Comparison of ENCODE assay signal across 8 cellular contexts in the genomic region with DNA sequence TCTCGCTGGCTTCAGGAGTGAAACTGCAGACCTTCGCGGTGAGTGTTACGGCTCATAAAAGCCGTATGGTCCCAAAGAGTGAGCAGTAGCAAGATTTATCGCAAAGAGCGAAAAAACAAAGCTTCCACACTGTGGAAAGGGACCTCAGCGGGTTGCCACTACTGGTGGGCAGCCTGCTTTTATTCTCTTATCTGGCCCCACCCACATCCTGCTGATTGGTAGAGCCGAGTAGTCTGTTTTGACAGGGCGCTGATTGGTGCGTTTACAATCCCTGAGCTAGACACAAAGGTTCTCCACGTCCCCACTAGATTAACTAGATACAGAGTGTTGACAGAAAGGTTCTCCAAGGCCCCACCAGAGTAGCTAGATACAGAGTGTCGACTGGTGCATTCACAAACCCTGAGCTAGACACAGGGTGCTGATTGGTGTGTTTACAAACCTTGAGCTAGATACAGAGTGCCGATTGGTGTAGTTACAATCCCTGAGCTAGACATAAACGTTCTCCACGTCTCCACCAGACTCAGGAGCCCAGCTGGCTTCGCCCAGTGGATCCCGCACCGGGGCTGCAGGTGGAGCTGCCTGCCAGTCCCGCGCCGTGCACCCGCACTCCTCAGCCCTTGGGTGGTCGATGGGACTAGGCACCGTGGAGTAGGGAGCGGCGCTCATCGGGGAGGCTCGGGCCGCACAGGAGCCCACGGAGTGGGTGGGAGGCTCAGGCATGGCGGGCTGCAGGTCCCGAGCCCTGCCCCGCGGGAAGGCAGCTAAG. TPM values are rescaled to one million over a fixed set of nuclear protein-coding genes. Genes with fewer than 3 reads are reported as not detected.
DNase-seq lines count a peak whose midpoint lies in the region; ATAC-seq and TF ChIP-seq lines count a peak whose summit lies in the region.
"Not testable (repeated sequence)": the region's sequence is repeated elsewhere in the genome, so short reads cannot be mapped to it uniquely, and the experiment has no call there.

No MANE protein-coding gene starts in this region.

- TF ChIP-seq POLR2A in NB4 (IDR thresholded peaks at IDR 0.05; ENCODE audit: extremely low read depth, insufficient read length); esophagus muscularis mucosa (IDR thresholded peaks at IDR 0.05; ENCODE audit: low read depth); lower leg skin (IDR thresholded peaks at IDR 0.05); prostate gland (IDR thresholded peaks at IDR 0.05); upper lobe of left lung (IDR thresholded peaks at IDR 0.05): not testable (repeated sequence)

- intact Hi-C loops in esophagus muscularis mucosa (cut with DNase I), result loop anchor here (10.0 kb wide), 1 partner anchor 329 kb away; a partner anchor contains a TSS
- intact Hi-C loops in lower leg skin (cut with DNase I; ENCODE audit: low total_unique reads), result not testable (repeated sequence)
- intact Hi-C loops in prostate gland (cut with DNase I), result loop anchor here (2.0 to 10.0 kb wide), 2 partner anchors 97 to 179 kb away; a partner anchor contains a TSS

- 85% methylated on average over 17 of the region's 35 CpGs for WGBS in esophagus muscularis mucosa
- 60 to 63% methylated on average over 22 to 26 of the region's 35 CpGs for WGBS in lower leg skin, 2 donors
- WGBS in prostate gland, result 51% methylated on average over 32 of the region's 35 CpGs
- 59 to 83% methylated on average over 16 to 24 of the region's 35 CpGs for WGBS in upper lobe of left lung, 2 donors

- in situ Hi-C loops in astrocyte of the cerebellum (cut with HindIII; ENCODE audit: low sequenced_read_pairs), result not testable (repeated sequence)

- H3K36me3 ChIP-seq in esophagus muscularis mucosa, prostate gland, upper lobe of left lung: not testable (repeated sequence)

- not testable (repeated sequence) for H3K4me3 ChIP-seq in NB4 (ENCODE audit: low read depth, low read length)
- peak overlapping the region; percentile 99 for H3K4me3 ChIP-seq in astrocyte of the cerebellum (ENCODE audit: low read depth, low read length)
- H3K4me3 ChIP-seq in esophagus muscularis mucosa, result peak overlapping the region; percentile 85 to 96 (median 90)
- H3K4me3 ChIP-seq in lower leg skin (ENCODE audit: low read depth, poor library complexity, severe bottlenecking), result peak overlapping the region; percentile 97
- H3K4me3 ChIP-seq in prostate gland, result peak overlapping the region; percentile 72 to 82
- H3K4me3 ChIP-seq in upper lobe of left lung, result peak overlapping the region; percentile 69 to 98 (median 82)

- DNase-seq in ELF-1 (ENCODE audit: low read depth, low spot score), result peak; percentile 6
- peak; percentile 33 for DNase-seq in NB4 (ENCODE audit: low read depth)
- peak; percentile 12 for DNase-seq in activated CD4-positive, alpha-beta T cell treated with anti-CD3 and anti-CD28 coated beads for 48 hours
- DNase-seq in astrocyte of the cerebellum (ENCODE audit: low read depth); esophagus muscularis mucosa (ENCODE audit: extremely low spot score); lower leg skin (ENCODE audit: low spot score in 2 of 2); prostate gland (ENCODE audit: low spot score); upper lobe of left lung: not testable (repeated sequence)

- H3K27ac ChIP-seq in esophagus muscularis mucosa (replicated peaks in 1 of 4), result peak overlapping the region; percentile 93 to 98 (median 95)
- H3K27ac ChIP-seq in prostate gland, result peak overlapping the region; percentile 90 to 91
- H3K27ac ChIP-seq in upper lobe of left lung, result peak overlapping the region; percentile 89 to 98 (median 96)

- not testable (repeated sequence) for H3K27me3 ChIP-seq in esophagus muscularis mucosa; prostate gland (replicated peaks; ENCODE audit: insufficient read depth); upper lobe of left lung

- not testable (repeated sequence) for TF ChIP-seq EP300 in esophagus muscularis mucosa (IDR thresholded peaks at IDR 0.05); upper lobe of left lung (IDR thresholded peaks at IDR 0.05)

- ATAC-seq in upper lobe of left lung (ENCODE audit: low FRiP score in 2 of 2), result not testable (repeated sequence)

- not testable (repeated sequence) for TF ChIP-seq CTCF in NB4 (IDR thresholded peaks at IDR 0.05; ENCODE audit: low read depth, low read length); astrocyte of the cerebellum (IDR thresholded peaks at IDR 0.05; ENCODE audit: low read depth, low read length, missing control alignments); esophagus muscularis mucosa (IDR thresholded peaks at IDR 0.05); lower leg skin (IDR thresholded peaks at IDR 0.05); prostate gland (IDR thresholded peaks at IDR 0.05); upper lobe of left lung (IDR thresholded peaks at IDR 0.05)

- H3K4me1 ChIP-seq in esophagus muscularis mucosa (peaks cover 7 to 29% (median 24%) of the 10 kb centered on the region in 4 donors), upper lobe of left lung (peaks cover 0 to 20% (median 12%) of the 10 kb centered on the region in 4 donors)
- not testable (repeated sequence) for H3K4me1 ChIP-seq in prostate gland (replicated peaks)

- not testable (repeated sequence) for H3K9me3 ChIP-seq in esophagus muscularis mucosa, prostate gland, upper lobe of left lung

RNA-seq across cellular contexts. Expression of a gene that starts 1.2 kb away (rescaled TPM):
- total RNA-seq in esophagus muscularis mucosa (10 to 100 TPM; 13.6 to 36.1 (median 16.3) TPM), lower leg skin (100 to 1,000 TPM in 1 of 4 donors, 10 to 100 TPM in 3; 21.9 to 214 (median 26.8) TPM), prostate gland (10 to 100 TPM; 12.6 to 21.0 TPM), upper lobe of left lung (10 to 100 TPM; 16.1 to 46.1 (median 23.8) TPM)

RNA-seq across cellular contexts. Expression of a gene that starts 1.4 kb away (rescaled TPM):
- total RNA-seq in esophagus muscularis mucosa (1 to 10 TPM; 4.7 to 10.0 (median 7.1) TPM), lower leg skin (10 to 100 TPM in 1 of 4 donors, 1 to 10 TPM in 3; 4.2 to 11.9 (median 7.9) TPM), prostate gland (10 to 100 TPM in 1 of 2 donors, 1 to 10 TPM in 1; 5.7 to 10.6 TPM), upper lobe of left lung (10 to 100 TPM in 4 of 6 donors, 1 to 10 TPM in 2; 9.3 to 30.4 (median 12.0) TPM)
